Comparison of ENCODE assay signal across 20 cellular contexts in the genomic region with DNA sequence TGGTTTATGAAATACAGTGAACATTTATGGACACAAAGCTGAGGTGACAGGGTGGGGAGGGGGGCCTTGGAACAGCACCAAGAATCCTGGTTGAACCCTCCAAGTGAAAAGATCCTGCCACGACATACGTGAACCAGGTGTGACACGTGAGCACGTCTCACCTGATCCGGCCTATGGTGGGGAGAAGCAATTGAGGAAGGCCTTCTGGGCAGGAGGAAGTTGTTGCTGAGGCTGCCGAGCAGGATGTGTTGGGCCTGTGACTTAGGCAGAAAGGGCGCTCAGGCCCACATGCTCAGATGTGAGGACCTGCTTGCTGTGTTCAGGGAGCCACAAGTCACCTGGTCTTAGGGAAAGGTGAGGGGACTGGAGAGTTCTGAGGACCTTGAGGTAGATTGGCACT. TPM values are rescaled to one million over a fixed set of nuclear protein-coding genes. Genes with fewer than 3 reads are reported as not detected.
DNase-seq lines count a peak whose midpoint lies in the region; ATAC-seq and TF ChIP-seq lines count a peak whose summit lies in the region.
"Had no signal": no experiment of that assay in that cellular context is flagged by ENCODE, and none has a peak within 500 bp of the region (broad histone marks: within the 10 kb centered on the region; RNA-seq: fewer than 3 reads in every experiment).

No MANE protein-coding gene starts in this region.

- intact Hi-C loops in activated B cell treated with CpG ODN at 0.5 μM for 24 hours (cut with micrococcal nuclease) = loop anchor here (5.0 to 10.0 kb wide), 7 partner anchors 222 to 1667 kb away; partner anchors contain the start of genes CLK4, MGAT1, RNF130 and RUFY1
- intact Hi-C loops in vagina (cut with DNase I) = loop anchor here (5.0 kb wide), 1 partner anchor 178 kb away; no protein-coding TSS in a partner anchor

- H3K36me3 Mint-ChIP-seq in activated T-cell treated with anti-CD3 and anti-CD28 coated beads, Interleukin-2, amount 50 U/mL, for 24 hours (ENCODE audit: low read depth) = peaks cover 13% of the 10 kb centered on the region
- H3K36me3 Mint-ChIP-seq in activated B cell treated with CpG ODN at 0.5 μM for 24 hours (ENCODE audit: low read depth) = peaks cover 1% of the 10 kb centered on the region
- H3K36me3 Mint-ChIP-seq: CD14-positive monocyte had no signal

- H3K4me3 Mint-ChIP-seq in activated T-cell treated with anti-CD3 and anti-CD28 coated beads, Interleukin-2, amount 50 U/mL, for 24 hours = no peak overlapping the region
- peak overlapping the region; percentile 7 for H3K4me3 Mint-ChIP-seq in activated B cell treated with CpG ODN at 0.5 μM for 24 hours

- no peak for TF ChIP-seq CTCF in activated B cell treated with CpG ODN at 0.5 μM for 24 hours (IDR thresholded peaks at IDR 0.05)
- no peak for TF ChIP-seq CTCF in vagina (IDR thresholded peaks at IDR 0.05)

- no peak for TF ChIP-seq POLR2A in vagina (IDR thresholded peaks at IDR 0.05)

- ATAC-seq in activated B cell treated with CpG ODN at 0.5 μM for 24 hours (ENCODE audit: low read depth) = no peak
- ATAC-seq in HG02938 (IDR thresholded peaks at IDR 0.05; ENCODE audit: unreplicated experiment) = no peak
- ATAC-seq: effector memory CD8-positive, alpha-beta T cell; left ventricle myocardium superior; upper lobe of right lung had no signal

- POLR2A ChIA-PET in activated B cell treated with CpG ODN at 0.5 μM for 24 hours (lab: Charles Lee) = no interaction called here

- no peaks in the 10 kb centered on the region for H3K9me3 Mint-ChIP-seq in activated T-cell treated with anti-CD3 and anti-CD28 coated beads, Interleukin-2, amount 50 U/mL, for 24 hours
- no peaks in the 10 kb centered on the region for H3K9me3 Mint-ChIP-seq in activated B cell treated with CpG ODN at 0.5 μM for 24 hours
- H3K9me3 Mint-ChIP-seq: effector memory CD8-positive, alpha-beta T cell had no signal

- CTCF ChIA-PET in activated B cell treated with CpG ODN at 0.5 μM for 24 hours (lab: Charles Lee) = interaction anchor here (3.3 to 5.0 kb wide), 3 partner anchors 21 to 177 kb away, joined by 20 to 82 read pairs (median 39); no protein-coding TSS in a partner anchor

- H3K27me3 ChIP-seq in vagina = no peaks in the 10 kb centered on the region
- H3K27me3 ChIP-seq: upper lobe of right lung had no signal

- H3K4me3 ChIP-seq in vagina = no peak overlapping the region
- H3K4me3 ChIP-seq: upper lobe of right lung had no signal

- H3K27me3 Mint-ChIP-seq in activated T-cell treated with anti-CD3 and anti-CD28 coated beads, Interleukin-2, amount 50 U/mL, for 24 hours = no peaks in the 10 kb centered on the region
- no peaks in the 10 kb centered on the region for H3K27me3 Mint-ChIP-seq in activated B cell treated with CpG ODN at 0.5 μM for 24 hours
- H3K27me3 Mint-ChIP-seq: effector memory CD8-positive, alpha-beta T cell had no signal

- DNase-seq in activated T-cell treated with anti-CD3 and anti-CD28 coated beads, Interleukin-2, amount 50 U/mL, for 24 hours = no peak
- DNase-seq in activated T-cell treated with anti-CD3 and anti-CD28 coated beads, Interleukin-2, amount 50 U/mL, for 48 hours = no peak
- DNase-seq in activated B cell treated with CpG ODN at 0.5 μM for 24 hours (no peak), mesenteric fat pad (ENCODE audit: low spot score) (peak; percentile 67), vagina (ENCODE audit: extremely low spot score in 2 of 2) (peak; percentile 83 to 94), cerebellar cortex (ENCODE audit: low spot score) (no peak)
- no peak for DNase-seq in activated effector memory CD4-positive, alpha-beta T cell treated with Interleukin-2 at 50 U/mL for 16 hours
- DNase-seq: activated gamma-delta T cell; anterior cingulate cortex; effector memory CD8-positive, alpha-beta T cell; glutamatergic neuron; left ventricle myocardium superior; NCI-H526 treated with DMSO at 0.1 percent for 48 hours; SHP77; stimulated activated CD4-positive, alpha-beta T cell treated with anti-CD3 and anti-CD28 coated beads, Interleukin-2, amount 100 ng/mL, for 24 hours; T-helper 1 cell; upper lobe of right lung had no signal

- peaks cover 40% of the 10 kb centered on the region for H3K4me1 Mint-ChIP-seq in activated T-cell treated with anti-CD3 and anti-CD28 coated beads, Interleukin-2, amount 50 U/mL, for 24 hours (ENCODE audit: low read depth)
- H3K4me1 Mint-ChIP-seq in activated B cell treated with CpG ODN at 0.5 μM for 24 hours = peaks cover 33% of the 10 kb centered on the region

- no peaks in the 10 kb centered on the region for H3K36me3 ChIP-seq in vagina
- H3K36me3 ChIP-seq: upper lobe of right lung had no signal

- peak overlapping the region; percentile 29 for H3K27ac Mint-ChIP-seq in activated T-cell treated with anti-CD3 and anti-CD28 coated beads, Interleukin-2, amount 50 U/mL, for 24 hours
- peak overlapping the region; percentile 79 for H3K27ac Mint-ChIP-seq in activated B cell treated with CpG ODN at 0.5 μM for 24 hours

- no peak overlapping the region for H3K27ac ChIP-seq in vagina
- H3K27ac ChIP-seq: upper lobe of right lung had no signal

- peaks cover 29% of the 10 kb centered on the region for H3K4me1 ChIP-seq in vagina

- H3K9me3 ChIP-seq in vagina = no peaks in the 10 kb centered on the region
- H3K9me3 ChIP-seq: HAP-1, upper lobe of right lung had no signal

RNA-seq across cellular contexts. Expression of gene MAPK9, which starts 2.5 kb away (rescaled TPM):
- total RNA-seq in activated B cell treated with CpG ODN at 0.5 μM for 24 hours = 26.9 and 30.3 TPM in 2 replicates
- total RNA-seq in mesenteric fat pad = 35.0 TPM
- total RNA-seq in vagina = 19.6 TPM

RNA-seq across cellular contexts. Expression of gene GFPT2, which starts 58.7 kb away (rescaled TPM):
- total RNA-seq in activated B cell treated with CpG ODN at 0.5 μM for 24 hours (0.39 and 0.62 TPM in 2 replicates), mesenteric fat pad (187 TPM), vagina (47.9 TPM)

Comparison
In these comparisons a context has a peak if more than half of its experiments do, and no peak if none do; other contexts are left out.
1. DNase-seq: peak in mesenteric fat pad (single experiment) and vagina (2 of 2); none in activated T-cell treated with anti-CD3 and anti-CD28 coated beads, Interleukin-2, amount 50 U/mL, for 24 hours (single experiment), activated T-cell treated with anti-CD3 and anti-CD28 coated beads, Interleukin-2, amount 50 U/mL, for 48 hours (0 of 2), activated B cell treated with CpG ODN at 0.5 μM for 24 hours (single experiment), cerebellar cortex (single experiment) and activated effector memory CD4-positive, alpha-beta T cell treated with Interleukin-2 at 50 U/mL for 16 hours (single experiment).
2. RNA of gene GFPT2, which starts 58.7 kb away (total RNA-seq): 187 TPM in mesenteric fat pad (single experiment) and 47.9 TPM in vagina (single experiment); 0.39 to 0.62 TPM in activated B cell treated with CpG ODN at 0.5 μM for 24 hours; every median in the first group is over 10 times any median in the second.